21 cellular contexts compared by ENCODE assay signal in genomic region chr7:29138588-29138987, GRCh38. TPM values are rescaled to one million over a fixed set of nuclear protein-coding genes. Genes with fewer than 3 reads are reported as not detected.
DNase-seq lines count a peak whose midpoint lies in the region; ATAC-seq, FAIRE-seq and TF ChIP-seq lines count a peak whose summit lies in the region.
"Had no signal": no experiment of that assay in that cellular context is flagged by ENCODE, and none has a peak within 500 bp of the region (broad histone marks: within the 10 kb centered on the region; RNA-seq: fewer than 3 reads in every experiment).

No MANE protein-coding gene starts in this region.

- H3K9me3 ChIP-seq in PC-3 (ENCODE audit: low read length): no peaks in the 10 kb centered on the region
- no peaks in the 10 kb centered on the region for H3K9me3 ChIP-seq in trophoblast cell (ENCODE audit: insufficient read depth, low read depth, low read length)
- H3K9me3 ChIP-seq: A549, BE2C had no signal

- peak overlapping the region; percentile 35 for H3K18ac ChIP-seq in trophoblast cell (ENCODE audit: low read length)

- no peak overlapping the region for H3K14ac ChIP-seq in trophoblast cell (ENCODE audit: low read length)

- H3K4me2 ChIP-seq in PC-3 (ENCODE audit: low read length): 0 out of 2 replicates have a peak overlapping the region, but pooled peaks have one; percentile 45
- H3K4me2 ChIP-seq in trophoblast cell (ENCODE audit: low read length): no peak overlapping the region
- H3K4me2 ChIP-seq: A549 had no signal

- FAIRE-seq in urothelium cell line (lab: Jason Lieb, UNC): peak; percentile 93
- FAIRE-seq: A549, D721Med, GM12892 had no signal

- no peak for DNase-seq in PC-3
- no peak for DNase-seq in trophoblast cell
- peak; percentile 20 for DNase-seq in urothelium cell line (ENCODE audit: low spot score)
- DNase-seq in GM19238 (ENCODE audit: insufficient read length, low spot score): no peak
- DNase-seq in anterior cingulate cortex (lab: John Stamatoyannopoulos, UW): no peak
- DNase-seq: BE2C; CD8-positive, alpha-beta T cell; COR-L47; DMS153; DMS79 treated with DMSO at 0.1 percent for 48 hours; GDM1; H7; IMR-90 had no signal

- H2BK5ac ChIP-seq in trophoblast cell (ENCODE audit: low read depth, low read length, poor library complexity): no peak overlapping the region

- no peak overlapping the region for H4K12ac ChIP-seq in trophoblast cell (ENCODE audit: low read depth, low read length)

- no peak overlapping the region for H4K8ac ChIP-seq in trophoblast cell (ENCODE audit: low read depth, low read length)

- ATAC-seq in PC-3 (no peak), esophagus mucosa (peak; percentile 33), HG02885 (IDR thresholded peaks at IDR 0.05; ENCODE audit: poor library complexity, unreplicated experiment) (no peak)
- ATAC-seq: A549; CD8-positive, alpha-beta T cell had no signal

- H3K4me1 ChIP-seq in PC-3 (ENCODE audit: insufficient read depth, low read length): peaks cover 26% of the 10 kb centered on the region
- H3K4me1 ChIP-seq in trophoblast cell (ENCODE audit: control insufficient read depth in 1 of 2, insufficient read depth in 2 of 2, low read length in 2 of 2): peaks cover 11 to 24% of the 10 kb centered on the region in 2 experiments
- H3K4me1 ChIP-seq: A549, BE2C had no signal

- H2AFZ ChIP-seq in PC-3 (ENCODE audit: low read length): no peak overlapping the region
- no peak overlapping the region for H2AFZ ChIP-seq in trophoblast cell (ENCODE audit: insufficient read depth, low read length, poor library complexity)
- H2AFZ ChIP-seq: GM23248 had no signal

- intact Hi-C loops in PC-3 (cut with micrococcal nuclease): no loop called here

- POLR2A ChIA-PET in PC-3 (lab: Charles Lee; ENCODE audit: unreplicated experiment): no interaction called here

- WGBS in trophoblast cell (ENCODE audit: extremely low coverage, insufficient coverage, insufficient read length): no CpG with 5 or more reads among the region's 4 CpGs

- no peaks in the 10 kb centered on the region for H3K79me2 ChIP-seq in PC-3 (ENCODE audit: low read length)
- H3K79me2 ChIP-seq in trophoblast cell (ENCODE audit: control insufficient read depth, insufficient read depth, low read length, poor library complexity): peaks cover 1% of the 10 kb centered on the region

- CTCF ChIA-PET in PC-3 (lab: Charles Lee): interaction anchor here (0.6 kb wide), 1 partner anchor 232 kb away, joined by 3 read pairs; no protein-coding TSS in a partner anchor

- H3K9me2 ChIP-seq in PC-3 (replicated peaks; ENCODE audit: low read length): no peaks in the 10 kb centered on the region

- no peak overlapping the region for H2BK120ac ChIP-seq in trophoblast cell (ENCODE audit: insufficient read depth, low read length, poor library complexity)

- H3K79me1 ChIP-seq in trophoblast cell (ENCODE audit: low read length): peaks cover 7% of the 10 kb centered on the region

- H3K4me3 ChIP-seq in PC-3 (ENCODE audit: low read length) (no peak overlapping the region), trophoblast cell (ENCODE audit: low read depth, low read length) (no peak overlapping the region)
- H3K4me3 ChIP-seq: A549, GM23248 had no signal

- H3K27ac ChIP-seq in PC-3 (ENCODE audit: low read length) (peak overlapping the region; percentile 84; the same call in 1 of the 2 replicates), trophoblast cell (ENCODE audit: low read depth, low read length) (peak overlapping the region; percentile 35)
- H3K27ac ChIP-seq: A549, C4-2B, GM23248 had no signal

- no peak overlapping the region for H3K9ac ChIP-seq in PC-3 (ENCODE audit: low read length)
- H3K9ac ChIP-seq in trophoblast cell (ENCODE audit: low read length): no peak overlapping the region
- H3K9ac ChIP-seq: GM23248 had no signal

- no peak overlapping the region for H3K23ac ChIP-seq in trophoblast cell (ENCODE audit: low read length)

- peak overlapping the region; percentile 30 for H4K91ac ChIP-seq in trophoblast cell (ENCODE audit: low read depth, low read length)

- H3K27me3 ChIP-seq in PC-3 (ENCODE audit: low read length) (no peaks in the 10 kb centered on the region), trophoblast cell (ENCODE audit: insufficient read depth, low read length) (no peaks in the 10 kb centered on the region)
- H3K27me3 ChIP-seq: BE2C had no signal

- H2AK5ac ChIP-seq in trophoblast cell (ENCODE audit: low read length): no peak overlapping the region

- H3K36me3 ChIP-seq in PC-3 (ENCODE audit: low read depth, low read length): no peaks in the 10 kb centered on the region
- H3K36me3 ChIP-seq in trophoblast cell (ENCODE audit: control insufficient read depth in 1 of 2, insufficient read depth in 2 of 2, low read length in 2 of 2): no peaks in the 10 kb centered on the region
- H3K36me3 ChIP-seq: BE2C had no signal

- H4K20me1 ChIP-seq in PC-3 (ENCODE audit: low read length): no peaks in the 10 kb centered on the region

- no peak for TF ChIP-seq CTCF in PC-3 (conservative IDR thresholded peaks at IDR 0.05; ENCODE audit: low read depth, low read length)

- peak overlapping the region; percentile 16 for H3K4ac ChIP-seq in trophoblast cell (ENCODE audit: low read depth, low read length)

- H3F3A ChIP-seq in PC-3 (ENCODE audit: low read length, unreplicated experiment): no peaks in the 10 kb centered on the region

- BruUV-seq in PC-3 (replicated peaks; lab: Mats Ljungman, UMichigan): no TSS peak

- H2BK12ac ChIP-seq in trophoblast cell (ENCODE audit: low read length): peak overlapping the region; percentile 37

RNA-seq across cellular contexts. Expression of gene CPVL, which starts 7.7 kb away (rescaled TPM):
- total RNA-seq in PC-3 (2014; rRNA removed) (14.7 and 15.3 TPM in 2 replicates), esophagus mucosa (5.0 TPM)
- polyA plus RNA-seq in trophoblast cell (2013): 184 and 205 TPM in 2 replicates
- total RNA-seq: GM23248, IMR-90 had no signal
- polyA plus RNA-seq: AG04450, GM23248, IMR-90 had no signal

RNA-seq across cellular contexts. Expression of gene CHN2, which starts 56.0 kb away (rescaled TPM):
- total RNA-seq in PC-3 (2014; rRNA removed): 3.1 and 7.7 TPM in 2 replicates
- total RNA-seq in esophagus mucosa: 1.6 TPM
- 39.1 and 39.9 TPM in 2 replicates for polyA plus RNA-seq in trophoblast cell (2013)
- total RNA-seq: IMR-90 had no signal
- polyA plus RNA-seq: AG04450, IMR-90 had no signal
